Comparison of ENCODE assay signal across 15 cellular contexts in the genomic region with DNA sequence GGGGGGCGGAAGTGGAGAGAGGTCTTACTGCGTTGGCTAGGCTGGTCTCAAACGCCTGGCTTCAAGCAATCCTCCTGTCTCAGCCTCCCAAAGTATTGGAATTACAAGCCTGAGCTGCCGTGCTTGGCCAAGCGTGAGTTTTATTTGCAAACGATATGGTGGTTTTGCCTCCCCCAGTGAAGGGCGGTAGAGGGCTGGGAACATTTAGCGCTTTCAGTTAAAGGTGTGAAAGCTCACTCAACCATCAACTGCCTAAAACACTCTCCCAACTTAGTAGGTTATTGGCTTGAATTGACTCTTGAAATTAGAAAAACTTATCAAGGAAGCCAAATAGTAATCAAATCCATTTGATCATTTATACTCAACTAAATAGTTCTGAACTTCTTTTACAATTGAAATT.
"Had no signal": no experiment of that assay in that cellular context is flagged by ENCODE, and none has a peak within 500 bp of the region (broad histone marks: within the 10 kb centered on the region; RNA-seq: fewer than 3 reads in every experiment).

No MANE protein-coding gene starts in this region.

- H3K4me3 ChIP-seq: psoas muscle, spleen, tibial nerve had no signal

- H3K36me3 Mint-ChIP-seq: stimulated activated memory B cell treated with anti-CD40 and anti-IgM and Interleukin-4, amounts not matched to agents 10 μg/mL and 1 μg/mL and 100 μg/mL, for 72 hours had no signal

- H3K27ac Mint-ChIP-seq: stimulated activated memory B cell treated with anti-CD40 and anti-IgM and Interleukin-4, amounts not matched to agents 10 μg/mL and 1 μg/mL and 100 μg/mL, for 72 hours; stimulated activated naive CD8-positive, alpha-beta T cell treated with anti-CD3 and anti-CD28 coated beads, Interleukin-15, Interleukin-2, amounts not matched to agents 100 ng/mL and 50 ng/mL, for 24 hours had no signal

- H3K36me3 ChIP-seq: neutrophil, spleen, tibial nerve had no signal

- DNase-seq: effector memory CD4-positive, alpha-beta T cell; left colon; midbrain; psoas muscle; retina; spleen; stimulated activated CD4-positive, alpha-beta T cell treated with anti-CD3 and anti-CD28 coated beads, Interleukin-15, amount 100 ng/mL, for 24 hours; stimulated activated CD4-positive, alpha-beta T cell treated with anti-CD3 and anti-CD28 coated beads, Interleukin-1b, Interleukin-23, amount 100 ng/mL, for 48 hours; stimulated activated CD4-positive, alpha-beta T cell treated with anti-CD3 and anti-CD28 coated beads, Interleukin-4, amount 100 ng/mL, for 24 hours had no signal

- ATAC-seq: esophagus mucosa; left colon; psoas muscle; sciatic nerve; stimulated activated memory B cell treated with anti-CD40 and anti-IgM and Interleukin-4, amounts not matched to agents 10 μg/mL and 1 μg/mL and 100 μg/mL, for 72 hours had no signal

- H3K4me3 Mint-ChIP-seq: stimulated activated memory B cell treated with anti-CD40 and anti-IgM and Interleukin-4, amounts not matched to agents 10 μg/mL and 1 μg/mL and 100 μg/mL, for 72 hours; stimulated activated naive CD8-positive, alpha-beta T cell treated with anti-CD3 and anti-CD28 coated beads, Interleukin-15, Interleukin-2, amounts not matched to agents 100 ng/mL and 50 ng/mL, for 24 hours had no signal

- H3K4me1 ChIP-seq: psoas muscle, tibial nerve had no signal

- H3K9me3 Mint-ChIP-seq: stimulated activated memory B cell treated with anti-CD40 and anti-IgM and Interleukin-4, amounts not matched to agents 10 μg/mL and 1 μg/mL and 100 μg/mL, for 72 hours; stimulated activated naive CD8-positive, alpha-beta T cell treated with anti-CD3 and anti-CD28 coated beads, Interleukin-15, Interleukin-2, amounts not matched to agents 100 ng/mL and 50 ng/mL, for 24 hours had no signal

- H3K9me3 ChIP-seq: neutrophil, psoas muscle, spleen, tibial nerve had no signal

- H3K27me3 ChIP-seq: neutrophil, spleen, tibial nerve had no signal

- H3K27me3 Mint-ChIP-seq: stimulated activated memory B cell treated with anti-CD40 and anti-IgM and Interleukin-4, amounts not matched to agents 10 μg/mL and 1 μg/mL and 100 μg/mL, for 72 hours; stimulated activated naive CD8-positive, alpha-beta T cell treated with anti-CD3 and anti-CD28 coated beads, Interleukin-15, Interleukin-2, amounts not matched to agents 100 ng/mL and 50 ng/mL, for 24 hours had no signal

- H3K27ac ChIP-seq: neutrophil, psoas muscle, spleen, tibial nerve had no signal
